24 cellular contexts compared by ENCODE assay signal in genomic region chr1:2374260-2375155, GRCh38. TPM values are rescaled to one million over a fixed set of nuclear protein-coding genes. Genes with fewer than 3 reads are reported as not detected.
DNase-seq lines count a peak whose midpoint lies in the region; ATAC-seq and TF ChIP-seq lines count a peak whose summit lies in the region.
"Had no signal": no experiment of that assay in that cellular context is flagged by ENCODE, and none has a peak within 500 bp of the region (broad histone marks: within the 10 kb centered on the region; RNA-seq: fewer than 3 reads in every experiment).

No MANE protein-coding gene starts in this region.

- no peak overlapping the region for H3K4me3 ChIP-seq in RWPE2 (ENCODE audit: severe bottlenecking)
- H3K4me3 ChIP-seq in mucosa of descending colon = no peak overlapping the region
- H3K4me3 ChIP-seq in tibial artery = no peak overlapping the region
- H3K4me3 ChIP-seq: A549, psoas muscle, thoracic aorta, vagina had no signal

- intact Hi-C loops in cardiac septum (cut with DNase I) (no loop called here), left cardiac atrium (cut with DNase I) (no loop called here), mucosa of descending colon (cut with DNase I, micrococcal nuclease) (loop anchor here in 1 of 2 donors (5.0 kb wide), 1 partner anchor 177 kb away; no protein-coding TSS in a partner anchor), tibial artery (cut with DNase I; ENCODE audit: low total_unique reads) (no loop called here)

- H3K4me1 ChIP-seq in RWPE2 (ENCODE audit: insufficient read depth, poor library complexity, severe bottlenecking) (peaks cover 4% of the 10 kb centered on the region), mucosa of descending colon (ENCODE audit: low read depth) (no peaks in the 10 kb centered on the region), tibial artery (no peaks in the 10 kb centered on the region)
- H3K4me1 ChIP-seq: psoas muscle, vagina had no signal

- ATAC-seq in left cardiac atrium = no peak
- no peak for ATAC-seq in RWPE2 (ENCODE audit: low read depth)
- ATAC-seq in mucosa of descending colon = no peak
- ATAC-seq in GM18909 (IDR thresholded peaks at IDR 0.05; ENCODE audit: poor library complexity, unreplicated experiment) = no peak
- ATAC-seq: A549; activated CD8-positive, alpha-beta T cell treated with anti-CD3 and anti-CD28 coated beads for 36 hours; psoas muscle had no signal

- no peaks in the 10 kb centered on the region for H3K9me3 ChIP-seq in RWPE2 (ENCODE audit: severe bottlenecking)
- H3K9me3 ChIP-seq in mucosa of descending colon = no peaks in the 10 kb centered on the region
- H3K9me3 ChIP-seq in tibial artery = no peaks in the 10 kb centered on the region
- H3K9me3 ChIP-seq: A549, neutrophil, psoas muscle, thoracic aorta, vagina had no signal

- H3K27ac ChIP-seq in RWPE2 (ENCODE audit: poor library complexity, severe bottlenecking) (no peak overlapping the region), tibial artery (no peak overlapping the region)
- H3K27ac ChIP-seq: A549, neutrophil, psoas muscle, thoracic aorta, vagina had no signal

- peak; percentile 41 for DNase-seq in cardiac septum (ENCODE audit: low spot score)
- no peak for DNase-seq in left cardiac atrium
- peak; percentile 7 for DNase-seq in RWPE2 (ENCODE audit: low spot score)
- peak in 2 of 3 donors; percentile 9 to 26 for DNase-seq in mucosa of descending colon
- DNase-seq in tibial artery = peak; percentile 14 to 48
- DNase-seq in putamen (ENCODE audit: low spot score) = no peak
- DNase-seq in NAMALWA (ENCODE audit: low spot score) = no peak
- DNase-seq: activated CD8-positive, alpha-beta memory T cell treated with anti-CD3 and anti-CD28 coated beads, Interleukin-2, amount 50 U/mL, for 48 hours; activated CD8-positive, alpha-beta T cell treated with anti-CD3 and anti-CD28 coated beads for 36 hours; activated naive CD4-positive, alpha-beta T cell treated with anti-CD3 and anti-CD28 coated beads, Interleukin-2, amount 10 ng/mL, durations not matched to agents 7 days and 5 days; amygdala; EL; kidney glomerular epithelial cell; NCI-H1105; NCI-H187 treated with DMSO at 0.1 percent for 48 hours; NCI-H2171; NCI-H510A treated with DMSO at 0.1 percent for 48 hours; SHP77 treated with DMSO at 0.1 percent for 48 hours had no signal

- H3K27me3 ChIP-seq in RWPE2 (ENCODE audit: insufficient read depth, poor library complexity, severe bottlenecking) (no peaks in the 10 kb centered on the region), tibial artery (no peaks in the 10 kb centered on the region)
- H3K27me3 ChIP-seq: neutrophil, vagina had no signal

- TF ChIP-seq CTCF in RWPE2 (IDR thresholded peaks at IDR 0.05; ENCODE audit: poor library complexity, severe bottlenecking) (no peak), mucosa of descending colon (IDR thresholded peaks at IDR 0.05) (no peak), tibial artery (IDR thresholded peaks at IDR 0.05) (no peak)

- H3K36me3 ChIP-seq in RWPE2 (ENCODE audit: low read depth) (0 out of 2 replicates have a peak, but pooled peaks cover 3% of the 10 kb centered on the region), mucosa of descending colon (ENCODE audit: low read depth) (no peaks in the 10 kb centered on the region), tibial artery (peaks cover 0 to 25% (median 9%) of the 10 kb centered on the region in 3 donors)
- H3K36me3 ChIP-seq: neutrophil, thoracic aorta, vagina had no signal

RNA-seq across cellular contexts. Expression of gene MORN1, which starts 16.8 kb away (rescaled TPM):
- 3.6 TPM for total RNA-seq in cardiac septum
- total RNA-seq in left cardiac atrium = 1 to 10 TPM; 3.7 to 4.9 TPM
- 10 to 100 TPM; 13.1 to 17.4 (median 13.4) TPM for total RNA-seq in mucosa of descending colon

RNA-seq across cellular contexts. Expression of gene RER1, which starts 17.1 kb away (rescaled TPM):
- total RNA-seq in cardiac septum = 81.9 TPM
- 100 to 1,000 TPM in 1 of 2 donors, 10 to 100 TPM in 1; 96.2 to 105 TPM for total RNA-seq in left cardiac atrium
- total RNA-seq in mucosa of descending colon = 100 to 1,000 TPM; 151 to 217 (median 193) TPM

RNA-seq across cellular contexts. Expression of gene PEX10, which starts 37.9 kb away (rescaled TPM):
- total RNA-seq in cardiac septum (18.1 TPM), left cardiac atrium (10 to 100 TPM; 12.3 to 14.5 TPM), mucosa of descending colon (10 to 100 TPM; 13.4 to 20.4 (median 18.4) TPM)

Comparison
In these comparisons a context has a peak if more than half of its experiments do, and no peak if none do; other contexts are left out.
1. DNase-seq: peak in cardiac septum (single experiment), RWPE2 (single experiment), mucosa of descending colon (2 of 3) and tibial artery (2 of 2); none in left cardiac atrium (single experiment), putamen (single experiment) and NAMALWA (single experiment).